1 cellular context compared by ENCODE assay signal in the genomic region with DNA sequence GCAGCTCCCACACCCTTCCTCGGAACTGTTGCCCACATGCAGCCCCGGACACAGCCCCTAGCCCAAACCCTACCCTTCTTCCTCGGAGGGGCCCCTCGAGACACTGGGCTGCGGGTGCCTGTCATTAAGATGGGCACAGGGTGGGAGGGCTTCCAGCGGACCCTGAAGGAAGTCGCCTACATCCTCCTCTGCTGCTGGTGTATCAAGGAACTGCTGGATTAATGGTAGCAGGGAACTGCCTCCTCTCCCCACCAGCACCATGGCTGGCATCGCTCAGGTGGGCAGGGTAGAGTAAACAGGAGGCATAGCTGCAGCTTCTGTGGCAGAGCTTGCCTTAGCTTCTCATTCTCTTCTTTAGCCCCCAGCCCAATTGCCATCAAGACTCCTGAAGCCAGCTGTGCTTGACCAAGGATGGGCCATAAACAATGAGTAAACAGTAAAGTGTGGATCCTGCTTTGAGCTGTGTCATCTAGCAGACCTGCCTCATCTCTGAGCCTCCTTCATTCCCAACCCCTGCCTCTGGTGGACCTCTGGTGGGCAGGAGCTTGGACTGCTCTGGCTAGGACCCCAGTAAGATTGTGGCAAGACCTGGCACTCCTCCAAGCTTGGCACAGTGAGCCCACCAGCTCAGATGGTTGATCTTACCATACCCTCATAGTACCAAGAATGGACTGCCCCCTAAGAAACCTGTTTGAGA.
TF ChIP-seq lines count a peak whose summit lies in the region.

A gene with protein sequence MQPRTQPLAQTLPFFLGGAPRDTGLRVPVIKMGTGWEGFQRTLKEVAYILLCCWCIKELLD (plus strand): TSS at position 15 of the 697 bp plus-strand sequence. CDS start 22 bp downstream, at position 37.

TF ChIP-seq in H1, 55 proteins besides CTCF, POLR2A, EP300 and RAD21:
- TF ChIP-seq POLR2AphosphoS5 (IDR thresholded peaks at IDR 0.05; ENCODE audit: low read depth, low read length) (peak; percentile 59; the same call in 1 of the 2 replicates), SAP30 (IDR thresholded peaks at IDR 0.05; ENCODE audit: insufficient read depth, insufficient replicate concordance, low read length) (no peak), HDAC6 (IDR thresholded peaks at IDR 0.05; ENCODE audit: low read depth, low read length) (no peak), SP1 (IDR thresholded peaks at IDR 0.05; ENCODE audit: low read depth, low read length) (no peak), ZNF274 (IDR thresholded peaks at IDR 0.05; ENCODE audit: borderline replicate concordance, extremely low read depth, low read length) (no peak), KDM5A (IDR thresholded peaks at IDR 0.05; ENCODE audit: low read length) (no peak)
